Comparison of ENCODE assay signal across 20 cellular contexts in the genomic region with DNA sequence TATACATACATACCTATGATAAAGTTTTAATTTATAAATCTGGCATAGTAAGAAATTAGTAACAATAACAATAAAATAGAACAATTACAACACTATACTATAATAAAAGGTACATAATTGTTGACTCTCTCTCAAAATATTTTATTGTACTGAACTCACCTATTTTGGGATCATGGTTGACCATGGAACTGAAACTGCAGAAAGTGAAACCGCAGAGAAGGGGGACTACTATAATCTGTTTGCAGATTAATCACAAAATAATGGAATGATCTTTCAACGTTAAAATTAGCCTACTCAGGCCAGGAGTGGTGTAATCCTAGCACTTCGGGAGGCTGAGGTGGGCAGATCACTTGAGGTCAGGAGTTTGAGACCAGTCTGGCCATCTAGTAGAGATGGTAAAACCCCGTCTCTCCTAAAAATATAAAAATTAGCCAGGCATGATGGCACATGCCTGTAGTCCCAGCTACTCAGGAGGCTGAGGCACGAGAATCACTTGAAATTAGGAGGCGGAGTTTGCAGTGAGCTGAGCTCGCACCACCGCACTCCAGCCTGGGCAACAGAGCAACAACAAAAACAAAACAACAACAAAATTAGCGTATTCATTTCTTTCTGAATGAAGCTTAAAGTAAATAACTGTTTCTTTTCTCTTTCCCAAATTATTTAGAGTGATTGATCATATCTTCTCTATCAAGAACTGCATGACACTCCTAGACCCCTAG. TPM values are rescaled to one million over a fixed set of nuclear protein-coding genes. Genes with fewer than 3 reads are reported as not detected.
DNase-seq lines count a peak whose midpoint lies in the region; ATAC-seq, FAIRE-seq and TF ChIP-seq lines count a peak whose summit lies in the region.
"Had no signal": no experiment of that assay in that cellular context is flagged by ENCODE, and none has a peak within 500 bp of the region (broad histone marks: within the 10 kb centered on the region; RNA-seq: fewer than 3 reads in every experiment).

No MANE protein-coding gene starts in this region.

- peak; percentile 24 to 55 (median 54) for DNase-seq in CD4-positive, alpha-beta memory T cell
- DNase-seq in GM19239 (ENCODE audit: insufficient read length, low spot score) (no peak), keratinocyte (ENCODE audit: low read depth, low spot score) (no peak), foreskin fibroblast (no peak), HCEC 1CT (no peak), NOMO-1 treated with dmso at 0.1 percent for 144 hours (lab: John Stamatoyannopoulos, UW; ENCODE audit: unreplicated experiment) (no peak)
- no peak for DNase-seq in T-helper 2 cell treated with Interferon-gamma antibody and Interleukin-4, amounts not matched to agents 5 μg/mL and 100 μg/mL, for 36 hours (ENCODE audit: low spot score)
- DNase-seq: dorsolateral prefrontal cortex, esophagus squamous epithelium, kidney glomerular epithelial cell, NCI-H146, NCI-H510A, pancreas had no signal

- H3K4me1 Mint-ChIP-seq in CD4-positive, alpha-beta memory T cell, result peaks cover 52 to 87% (median 63%) of the 10 kb centered on the region in 4 donors
- peaks cover 54% of the 10 kb centered on the region for H3K4me1 Mint-ChIP-seq in T-helper 2 cell treated with Interferon-gamma antibody and Interleukin-4, amounts not matched to agents 5 μg/mL and 100 μg/mL, for 36 hours (ENCODE audit: low read depth)

- no peaks in the 10 kb centered on the region for H3K27me3 ChIP-seq in CD4-positive, alpha-beta memory T cell (ENCODE audit: insufficient read depth, low read length)
- no peaks in the 10 kb centered on the region for H3K27me3 ChIP-seq in keratinocyte (ENCODE audit: control insufficient read depth, extremely low read depth, insufficient read depth, low read length)
- H3K27me3 ChIP-seq: pancreas had no signal

- peaks cover 0 to 6% of the 10 kb centered on the region in 2 donors for H3K9me3 ChIP-seq in CD4-positive, alpha-beta memory T cell (ENCODE audit: control insufficient read depth in 1 of 2, low read length in 2 of 2)
- H3K9me3 ChIP-seq in keratinocyte (ENCODE audit: control insufficient read depth, low read depth, low read length), result peaks cover 1% of the 10 kb centered on the region
- H3K9me3 ChIP-seq: pancreas had no signal

- POLR2A ChIA-PET in CD4-positive, alpha-beta memory T cell (lab: Charles Lee; ENCODE audit: partially characterized antibody), result interaction anchor here (0.9 to 4.4 kb wide), 23 partner anchors 9 to 1871 kb away, joined by 3 to 64 read pairs (median 8); a partner anchor contains a TSS

- peak; percentile 81 for FAIRE-seq in GM19239 (lab: Jason Lieb, UNC)
- FAIRE-seq in keratinocyte (lab: Jason Lieb, UNC), result no peak
- FAIRE-seq: K562, pancreas had no signal

- H3K36me3 ChIP-seq in CD4-positive, alpha-beta memory T cell (ENCODE audit: insufficient read depth, low read length), result peaks cover 1% of the 10 kb centered on the region
- H3K36me3 ChIP-seq in keratinocyte (ENCODE audit: control insufficient read depth in 2 of 2, extremely low read depth in 1 of 2, insufficient read depth in 2 of 2, low read length in 2 of 2), result no peaks in the 10 kb centered on the region
- H3K36me3 ChIP-seq: esophagus squamous epithelium, pancreas had no signal

- no peaks in the 10 kb centered on the region for H3K9me1 ChIP-seq in keratinocyte (ENCODE audit: control insufficient read depth, extremely low read depth, insufficient read depth, low read length)

- peaks cover 4 to 17% (median 9%) of the 10 kb centered on the region in 8 donors for H3K9me3 Mint-ChIP-seq in CD4-positive, alpha-beta memory T cell
- peaks cover 22% of the 10 kb centered on the region for H3K9me3 Mint-ChIP-seq in T-helper 2 cell treated with Interferon-gamma antibody and Interleukin-4, amounts not matched to agents 5 μg/mL and 100 μg/mL, for 36 hours

- no peaks in the 10 kb centered on the region for H3K27me3 Mint-ChIP-seq in CD4-positive, alpha-beta memory T cell
- no peaks in the 10 kb centered on the region for H3K27me3 Mint-ChIP-seq in T-helper 2 cell treated with Interferon-gamma antibody and Interleukin-4, amounts not matched to agents 5 μg/mL and 100 μg/mL, for 36 hours (ENCODE audit: low read depth)

- intact Hi-C loops in CD4-positive, alpha-beta memory T cell (cut with micrococcal nuclease), result loop anchor here (2.0 to 5.0 kb wide), 3 partner anchors 18 to 164 kb away; a partner anchor contains a TSS

- H3K79me2 ChIP-seq in keratinocyte (ENCODE audit: control insufficient read depth, insufficient read depth, low read length), result no peaks in the 10 kb centered on the region

- H4K20me1 ChIP-seq in keratinocyte (ENCODE audit: control insufficient read depth, extremely low read depth, insufficient read depth, low read length), result no peaks in the 10 kb centered on the region

- ATAC-seq in HG03565 (IDR thresholded peaks at IDR 0.05; ENCODE audit: unreplicated experiment), result no peak
- ATAC-seq: K562, pancreas, PC-3, WTC11 had no signal

- H3K27ac Mint-ChIP-seq in CD4-positive, alpha-beta memory T cell, result peak overlapping the region; percentile 81 to 98 (median 96)
- peak overlapping the region; percentile 17 for H3K27ac Mint-ChIP-seq in T-helper 2 cell treated with Interferon-gamma antibody and Interleukin-4, amounts not matched to agents 5 μg/mL and 100 μg/mL, for 36 hours
- H3K27ac Mint-ChIP-seq: HFFc6, WTC11 had no signal

- peaks cover 30 to 41% of the 10 kb centered on the region in 2 donors for H3K36me3 Mint-ChIP-seq in CD4-positive, alpha-beta memory T cell
- H3K36me3 Mint-ChIP-seq in T-helper 2 cell treated with Interferon-gamma antibody and Interleukin-4, amounts not matched to agents 5 μg/mL and 100 μg/mL, for 36 hours (ENCODE audit: low read depth), result peaks cover 42% of the 10 kb centered on the region

- CTCF ChIA-PET in CD4-positive, alpha-beta memory T cell (lab: Charles Lee; ENCODE audit: partially characterized antibody), result interaction anchor here (1.0 to 4.3 kb wide), 12 partner anchors 12 to 62 kb away, joined by 3 to 43 read pairs (median 4); a partner anchor contains a TSS

- H3K4me1 ChIP-seq in CD4-positive, alpha-beta memory T cell (ENCODE audit: insufficient read depth, low read length), result peaks cover 71% of the 10 kb centered on the region
- H3K4me1 ChIP-seq in keratinocyte (ENCODE audit: control insufficient read depth, extremely low read depth, insufficient read depth, low read length), result peaks cover 17% of the 10 kb centered on the region
- H3K4me1 ChIP-seq: esophagus squamous epithelium, pancreas had no signal

- H3K4me2 ChIP-seq in keratinocyte (ENCODE audit: control insufficient read depth, extremely low read depth, insufficient read depth, low read depth, low read length), result peak overlapping the region; percentile 23

- dilution Hi-C loops in keratinocyte (cut with MboI; ENCODE audit: extremely low pct_ligation_motif_present, low sequenced_read_pairs), result no loop called here

- no peak for TF ChIP-seq CTCF in keratinocyte (optimal IDR thresholded peaks at IDR 0.05 in 1 of 3, IDR thresholded peaks at IDR 0.05 in 1 of 3, conservative IDR thresholded peaks at IDR 0.05 in 1 of 3; ENCODE audit: extremely low read depth in 1 of 3, insufficient read depth in 2 of 3, low read length in 3 of 3)
- no peak for TF ChIP-seq CTCF in foreskin fibroblast (IDR thresholded peaks at IDR 0.05; ENCODE audit: low read depth, low read length)

- peak overlapping the region; percentile 66 for H3K27ac ChIP-seq in CD4-positive, alpha-beta memory T cell (ENCODE audit: low read depth, low read length)
- H3K27ac ChIP-seq in keratinocyte (ENCODE audit: control insufficient read depth, insufficient read depth, low read length), result no peak overlapping the region
- H3K27ac ChIP-seq: C4-2B, dorsolateral prefrontal cortex, esophagus squamous epithelium, pancreas had no signal

- H2AFZ ChIP-seq in keratinocyte (ENCODE audit: control insufficient read depth, low read length), result no peak overlapping the region

- peak overlapping the region; percentile 26 to 81 (median 66) for H3K4me3 Mint-ChIP-seq in CD4-positive, alpha-beta memory T cell
- H3K4me3 Mint-ChIP-seq in T-helper 2 cell treated with Interferon-gamma antibody and Interleukin-4, amounts not matched to agents 5 μg/mL and 100 μg/mL, for 36 hours, result peak overlapping the region; percentile 21
- H3K4me3 Mint-ChIP-seq: HFFc6, WTC11 had no signal

- H3K4me3 ChIP-seq in CD4-positive, alpha-beta memory T cell (ENCODE audit: low read length in 2 of 2), result peak overlapping the region in 1 of 2 donors; percentile 18
- H3K4me3 ChIP-seq in keratinocyte (ENCODE audit: control insufficient read depth in 2 of 3, extremely low read depth in 1 of 3, insufficient read depth in 2 of 3, low read depth in 1 of 3, low read length in 3 of 3), result no peak overlapping the region
- H3K4me3 ChIP-seq in foreskin fibroblast (ENCODE audit: low read depth in 1 of 2, low read length in 2 of 2), result no peak overlapping the region
- H3K4me3 ChIP-seq: dorsolateral prefrontal cortex, esophagus squamous epithelium, K562, pancreas had no signal

- H3K9ac ChIP-seq in keratinocyte (ENCODE audit: control insufficient read depth, extremely low read depth, insufficient read depth, low read length), result no peak overlapping the region

RNA-seq across cellular contexts. Expression of a gene that starts 45.7 kb away (rescaled TPM):
- 100 to 1,000 TPM; 116 to 118 TPM for total RNA-seq in CD4-positive, alpha-beta memory T cell
- polyA plus RNA-seq in CD4-positive, alpha-beta memory T cell, result 10 to 100 TPM in 1 of 2 donors, 1 to 10 TPM in 1; 3.2 to 87.4 TPM
- polyA plus RNA-seq in keratinocyte, result 0.04 TPM in 1 of 3 replicates, not detected in the others
- not detected for polyA plus RNA-seq in keratinocyte (2011; ENCODE audit: low read depth)
- not detected in 2 replicates for polyA plus RNA-seq in keratinocyte (2011; cell fraction: cytosol; rRNA removed)
- polyA plus RNA-seq in keratinocyte (2011; cell fraction: nucleus; rRNA removed), result not detected in 2 replicates
- 0.08 TPM in 1 of 2 replicates, not detected in the other for polyA plus RNA-seq in keratinocyte (2012; ENCODE audit: low replicate concordance)
- 0.23 TPM in 1 of 3 replicates, not detected in the others for polyA minus RNA-seq in keratinocyte
- not detected for polyA minus RNA-seq in keratinocyte (2011; cell fraction: cytosol; rRNA and poly(A)+ RNA removed)
- not detected in 2 replicates for polyA minus RNA-seq in keratinocyte (2011; cell fraction: nucleus; rRNA and poly(A)+ RNA removed)
- total RNA-seq: HFFc6, PC-3 had no signal

RNA-seq across cellular contexts. Expression of a gene that starts 49.6 kb away (rescaled TPM):
- 1 to 10 TPM in 1 of 2 experiments, under 1 TPM in 1; 0.35 to 1.2 TPM for total RNA-seq in CD4-positive, alpha-beta memory T cell
- under 1 TPM in 1 of 2 donors, not detected in 1; 0.25 TPM for polyA plus RNA-seq in CD4-positive, alpha-beta memory T cell
- not detected in 3 replicates for polyA plus RNA-seq in keratinocyte
- polyA plus RNA-seq in keratinocyte (2011; ENCODE audit: low read depth), result not detected
- polyA plus RNA-seq in keratinocyte (2011; cell fraction: cytosol; rRNA removed), result not detected in 2 replicates
- polyA plus RNA-seq in keratinocyte (2011; cell fraction: nucleus; rRNA removed), result not detected in 2 replicates
- not detected in 2 replicates for polyA plus RNA-seq in keratinocyte (2012; ENCODE audit: low replicate concordance)
- polyA minus RNA-seq in keratinocyte, result not detected in 3 replicates
- polyA minus RNA-seq in keratinocyte (2011; cell fraction: cytosol; rRNA and poly(A)+ RNA removed), result not detected
- polyA minus RNA-seq in keratinocyte (2011; cell fraction: nucleus; rRNA and poly(A)+ RNA removed), result not detected in 2 replicates
- total RNA-seq: dorsolateral prefrontal cortex, esophagus squamous epithelium, HFFc6, K562, mononuclear cell, pancreas, PC-3, WTC11 had no signal
- polyA plus RNA-seq: K562, pancreas had no signal

Comparison
In these comparisons a context has a peak if more than half of its experiments do, and no peak if none do; other contexts are left out.
1. DNase-seq: peak in CD4-positive, alpha-beta memory T cell (5 of 5); none in GM19239 (single experiment), T-helper 2 cell treated with Interferon-gamma antibody and Interleukin-4, amounts not matched to agents 5 μg/mL and 100 μg/mL, for 36 hours (single experiment), keratinocyte (single experiment), foreskin fibroblast (0 of 2), HCEC 1CT (single experiment) and NOMO-1 treated with dmso at 0.1 percent for 144 hours (single experiment).